Comparison of ENCODE assay signal across 33 cellular contexts in genomic region chr11:1028616-1029015, GRCh38. TPM values are rescaled to one million over a fixed set of nuclear protein-coding genes. Genes with fewer than 3 reads are reported as not detected.
"Had no signal": no experiment of that assay in that cellular context is flagged by ENCODE, and none has a peak within 500 bp of the region (broad histone marks: within the 10 kb centered on the region; RNA-seq: fewer than 3 reads in every experiment).

No MANE protein-coding gene starts in this region.

- H3K36me3 ChIP-seq: colonic mucosa, esophagus squamous epithelium, gastrocnemius medialis, heart right ventricle, left lung, lower lobe of right lung had no signal

- H3K27ac Mint-ChIP-seq: dendritic cell treated with granulocyte-macrophage colony-stimulating factor and Interleukin-4, amounts not matched to agents 40 ng/mL and 50 ng/mL, for 4 days; mesothelial cell of epicardium; naive B cell had no signal

- H3K4me3 ChIP-seq: colonic mucosa, esophagus squamous epithelium, gastrocnemius medialis, heart right ventricle, left lung, lower lobe of right lung, mucosa of descending colon had no signal

- H3K9me3 ChIP-seq: colonic mucosa, esophagus squamous epithelium, gastrocnemius medialis, heart right ventricle, left lung, lower lobe of right lung, mucosa of descending colon had no signal

- H3K27me3 Mint-ChIP-seq: effector memory CD8-positive, alpha-beta T cell; naive B cell had no signal

- H3K4me1 ChIP-seq: colonic mucosa, esophagus squamous epithelium, gastrocnemius medialis, heart right ventricle, left lung, lower lobe of right lung had no signal

- H3K27me3 ChIP-seq: colonic mucosa, gastrocnemius medialis, heart right ventricle had no signal

- H3K4me1 Mint-ChIP-seq: endodermal cell, mesothelial cell of epicardium had no signal

- DNase-seq: colonic mucosa; cortex of kidney; effector CD8-positive, alpha-beta T cell; effector memory CD8-positive, alpha-beta T cell; endodermal cell; erythroblast; esophagus squamous epithelium; foreskin fibroblast; foreskin melanocyte; gastrocnemius medialis; glutamatergic neuron; head of caudate nucleus; heart right ventricle; hippocampal formation; left cardiac atrium; left ventricle myocardium superior; lower lobe of right lung; mesenchymal stem cell; mucosa of descending colon; naive B cell had no signal

- H3K9me3 Mint-ChIP-seq: endodermal cell, mesothelial cell of epicardium had no signal

- H3K4me3 Mint-ChIP-seq: dendritic cell treated with granulocyte-macrophage colony-stimulating factor and Interleukin-4, amounts not matched to agents 40 ng/mL and 50 ng/mL, for 4 days; effector memory CD8-positive, alpha-beta T cell; endodermal cell; mesothelial cell of epicardium; naive B cell had no signal

- ATAC-seq: effector memory CD8-positive, alpha-beta T cell; esophagus mucosa; gastrocnemius medialis; heart right ventricle; left cardiac atrium; left lung; left ventricle myocardium superior; lower lobe of right lung; mucosa of descending colon had no signal

- H3K36me3 Mint-ChIP-seq: mesothelial cell of epicardium, naive B cell had no signal

- H3K27ac ChIP-seq: colonic mucosa, epithelial cell of prostate, esophagus squamous epithelium, gastrocnemius medialis, heart right ventricle, left lung, lower lobe of right lung had no signal

RNA-seq across cellular contexts. Expression of gene MUC6, which starts 7.9 kb away (rescaled TPM):
- total RNA-seq: dermis microvascular lymphatic vessel endothelial cell, esophagus mucosa, gastrocnemius medialis, glomerular endothelial cell, heart right ventricle, kidney epithelial cell, left cardiac atrium, left lung, left ventricle myocardium superior, lower leg skin, lung microvascular endothelial cell, mesenteric fat pad, mesothelial cell of epicardium, mucosa of descending colon, myocyte had no signal
- polyA plus RNA-seq: keratinocyte had no signal

RNA-seq across cellular contexts. Expression of gene MUC2, which starts 46.1 kb away (rescaled TPM):
- total RNA-seq: dermis microvascular lymphatic vessel endothelial cell, endodermal cell, glomerular endothelial cell, kidney epithelial cell, left lung, left ventricle myocardium superior, lower lobe of right lung, lung microvascular endothelial cell, myocyte had no signal
- polyA plus RNA-seq: heart right ventricle, keratinocyte had no signal
